ENCODE assay signal across 8 cellular contexts in the genomic region with DNA sequence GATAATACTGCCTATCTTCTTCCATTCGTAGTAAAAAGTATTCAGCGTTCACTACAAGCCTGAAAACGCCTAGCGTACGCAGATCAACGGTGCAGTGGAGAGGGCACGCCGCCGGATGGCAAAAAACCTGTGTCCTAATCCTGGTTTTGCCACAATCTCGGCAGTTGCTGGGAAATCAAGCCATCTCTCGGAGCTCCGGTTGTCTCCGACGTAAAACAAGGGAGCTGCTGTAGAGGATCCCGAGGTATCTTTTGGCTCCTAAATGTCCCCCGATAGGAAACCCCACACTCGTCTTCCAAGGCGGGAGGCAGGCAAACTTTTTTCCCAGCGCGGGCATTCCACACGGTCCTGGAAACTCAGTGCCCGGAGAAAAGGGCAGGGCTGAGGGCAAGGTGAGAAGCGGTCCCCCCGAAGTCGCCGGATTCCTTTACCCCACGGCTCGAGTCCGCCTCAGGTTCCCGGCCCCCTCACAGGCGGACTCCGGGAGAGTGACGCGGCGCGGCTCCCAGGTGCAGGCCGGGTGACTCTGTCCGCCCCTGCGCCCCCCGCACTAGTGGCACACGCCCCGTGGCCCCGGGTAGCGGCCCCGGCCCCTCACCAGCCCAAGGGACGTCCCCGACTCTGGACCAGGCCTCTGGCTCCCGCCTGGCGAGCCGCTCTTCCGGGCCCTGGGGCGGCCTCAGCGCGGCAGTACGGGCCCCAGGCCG. TPM values are rescaled to one million over a fixed set of nuclear protein-coding genes. Genes with fewer than 3 reads are reported as not detected.
DNase-seq lines count a peak whose midpoint lies in the region; ATAC-seq, FAIRE-seq and TF ChIP-seq lines count a peak whose summit lies in the region.

No MANE protein-coding gene starts in this region.

- TF ChIP-seq RAD21 in GM12878 (IDR thresholded peaks at IDR 0.05; ENCODE audit: insufficient read depth, low read depth, low read length) = no peak

- CTCF ChIA-PET in GM12878 (lab: Yijun Ruan, JAX) = interaction anchor here (0.6 to 9.2 kb wide), 23 partner anchors 15 to 485 kb away, joined by 3 to 179 read pairs (median 4); no protein-coding TSS in a partner anchor

- no peak for FAIRE-seq in GM12878 (lab: Jason Lieb, UNC)

- no peak for TF ChIP-seq CTCF in GM12875 (IDR thresholded peaks at IDR 0.05; ENCODE audit: borderline replicate concordance, insufficient read depth, low read depth, low read length)
- TF ChIP-seq CTCF in GM12878 (IDR thresholded peaks at IDR 0.05 in 2 of 3, conservative IDR thresholded peaks at IDR 0.05 in 1 of 3; ENCODE audit: control insufficient read depth in 2 of 3, extremely low read depth in 1 of 3, insufficient read depth in 1 of 3, low read depth in 3 of 3, low read length in 3 of 3) = peak in 1 of 3 experiments; percentile 19; a peak in 1 of 6 replicates
- peak in 2 of 4 experiments; percentile 14 to 23 for TF ChIP-seq CTCF in sigmoid colon (IDR thresholded peaks at IDR 0.05)

- H3K9me3 ChIP-seq in GM12878 (replicated peaks; ENCODE audit: control insufficient read depth, insufficient read depth, low read length) (no peaks in the 10 kb centered on the region), iPS-15b (ENCODE audit: control insufficient read depth, insufficient read depth, low read length) (no peaks in the 10 kb centered on the region), sigmoid colon (no peaks in the 10 kb centered on the region)

- ATAC-seq in HG03097 (IDR thresholded peaks at IDR 0.05; ENCODE audit: low FRiP score, unreplicated experiment) = peak; percentile 21
- ATAC-seq in SK-N-SH treated with all-trans-retinoic acid at 6 μM for 48 hours = peak; percentile 56
- peak; percentile 43 for ATAC-seq in GM12878
- no peak for ATAC-seq in HG03095 (IDR thresholded peaks at IDR 0.05; ENCODE audit: unreplicated experiment)

- RAD21 ChIA-PET in GM12878 (lab: Charles Lee; ENCODE audit: unreplicated experiment) = interaction anchor here (0.6 to 5.9 kb wide), 7 partner anchors 21 to 778 kb away, joined by 3 to 69 read pairs (median 5); no protein-coding TSS in a partner anchor

- in situ Hi-C loops in GM12878 (cut with MboI) = loop anchor here (5.0 kb wide), 1 partner anchor 56 kb away; no protein-coding TSS in a partner anchor

- no peaks in the 10 kb centered on the region for H4K20me1 ChIP-seq in GM12878 (ENCODE audit: control insufficient read depth, insufficient read depth)

- peak overlapping the region; percentile 96 for H2AFZ ChIP-seq in GM12878 (ENCODE audit: control insufficient read depth, low read depth, low read length)

- 2% methylated on average over 56 of the region's 56 CpGs for WGBS in GM12878 (ENCODE audit: insufficient coverage, insufficient replicate concordance, low lambda C conversion rate, missing lambda C conversion rate)
- WGBS in sigmoid colon, 2 donors = 1% methylated on average over 56 of the region's 56 CpGs

- SMC1A ChIA-PET in GM12878 (lab: Charles Lee; ENCODE audit: uncharacterized antibody, unreplicated experiment) = interaction anchor here (0.6 to 10.3 kb wide), 8 partner anchors 18 to 1030 kb away, joined by 3 to 106 read pairs (median 4); no protein-coding TSS in a partner anchor

- H3K4me1 ChIP-seq in GM12878 (ENCODE audit: control insufficient read depth, insufficient read depth, low read length) (peaks cover 4% of the 10 kb centered on the region), iPS-15b (ENCODE audit: control insufficient read depth, insufficient read depth, low read length) (no peaks in the 10 kb centered on the region), sigmoid colon (peaks cover 2 to 42% (median 23%) of the 10 kb centered on the region in 4 donors)

- H3K27ac ChIP-seq in GM12878 (ENCODE audit: control insufficient read depth, insufficient read depth) = peak overlapping the region; percentile 92
- peak overlapping the region; percentile 95 to 98 (median 98) for H3K27ac ChIP-seq in sigmoid colon

- H3K27me3 ChIP-seq in GM12878 (replicated peaks in 1 of 2; ENCODE audit: control insufficient read depth in 2 of 2, insufficient read depth in 2 of 2, low read length in 1 of 2) = no peaks in the 10 kb centered on the region
- H3K27me3 ChIP-seq in iPS-15b (ENCODE audit: control insufficient read depth, insufficient read depth, low read length) = peaks cover 2% of the 10 kb centered on the region
- H3K27me3 ChIP-seq in sigmoid colon = no peaks in the 10 kb centered on the region

- TF ChIP-seq POLR2A in GM12878 (IDR thresholded peaks at IDR 0.05; ENCODE audit: low read depth, low read length) (no peak), sigmoid colon (IDR thresholded peaks at IDR 0.05) (no peak)

- intact Hi-C loops in GM12878 (cut with micrococcal nuclease; ENCODE audit: unreplicated experiment) = loop anchor here (10.0 kb wide), 1 partner anchor 488 kb away; no protein-coding TSS in a partner anchor
- intact Hi-C loops in sigmoid colon (cut with DNase I) = loop anchor here (1.0 kb wide), 1 partner anchor 19 kb away; no protein-coding TSS in a partner anchor

- peak overlapping the region; percentile 76 for H3K9ac ChIP-seq in GM12878 (ENCODE audit: control insufficient read depth, insufficient read depth, low read length)
- peak overlapping the region; percentile 89 for H3K9ac ChIP-seq in iPS-15b (ENCODE audit: low read depth, low read length)

- TF ChIP-seq EP300 in GM12878 (IDR thresholded peaks at IDR 0.05; ENCODE audit: borderline replicate concordance in 1 of 2, control insufficient read depth in 1 of 2, low read depth in 2 of 2, low read length in 2 of 2) (no peak), sigmoid colon (IDR thresholded peaks at IDR 0.05) (no peak)

- H3K36me3 ChIP-seq in GM12878 (ENCODE audit: control insufficient read depth in 2 of 2, insufficient read depth in 2 of 2, low read length in 1 of 2) (no peaks in the 10 kb centered on the region; a peak in 1 of 4 replicates), iPS-15b (ENCODE audit: control insufficient read depth, insufficient read depth, low read length) (no peaks in the 10 kb centered on the region), sigmoid colon (peaks cover 0 to 3% (median 0%) of the 10 kb centered on the region in 4 donors)

- BruUV-seq in GM12878 (replicated peaks; lab: Mats Ljungman, UMichigan) = no TSS peak

- H3K79me2 ChIP-seq in GM12878 (ENCODE audit: control insufficient read depth, insufficient read depth, low read length) = peaks cover 41% of the 10 kb centered on the region

- H3K4me3 ChIP-seq in GM12875 (ENCODE audit: low read depth, low read length) (peak overlapping the region; percentile 74), GM12878 (peak overlapping the region; percentile 82), iPS-15b (ENCODE audit: low read depth, low read length) (peak overlapping the region; percentile 89), sigmoid colon (peak overlapping the region; percentile 82 to 97 (median 89))

- DNase-seq in GM12878 (ENCODE audit: low read depth, low spot score) (no peak), sigmoid colon (peak; percentile 72), NCI-H187 treated with DMSO at 0.1 percent for 48 hours (lab: John Stamatoyannopoulos, UW) (no peak)

- peak overlapping the region; percentile 85 for H3K4me2 ChIP-seq in GM12878 (ENCODE audit: control insufficient read depth, insufficient read depth)

- POLR2A ChIA-PET in GM12878 (lab: Charles Lee) = interaction anchor here (0.5 to 2.5 kb wide), 5 partner anchors 14 to 623 kb away, joined by 3 to 9 read pairs (median 3); a partner anchor contains a TSS

TF ChIP-seq in SK-N-SH treated with all-trans-retinoic acid at 6 μM for 48 hours, 23 proteins besides CTCF, POLR2A, EP300 and RAD21 (continues in another document):
- no peak for TF ChIP-seq TOX (CRISPR knock-in tag; IDR thresholded peaks at IDR 0.05; ENCODE audit: borderline replicate concordance)

TF ChIP-seq in GM12878, 131 proteins besides CTCF, POLR2A, EP300 and RAD21 (continues in another document):
- 0 out of 2 replicates have a peak, but pooled peaks have one; percentile 2 for TF ChIP-seq ASH2L (IDR thresholded peaks at IDR 0.05; ENCODE audit: borderline replicate concordance, low read depth)

RNA-seq across cellular contexts. Expression of a gene that starts 0.6 kb away (rescaled TPM):
- total RNA-seq in GM12878 (2013; cell fraction: nucleolus; rRNA removed) = 58.3 and 58.9 TPM in 2 replicates
- total RNA-seq in GM12878 (2014; rRNA removed) = 33.4 and 38.4 TPM in 2 replicates
- 42.8 and 46.2 TPM in 2 replicates for total RNA-seq in GM12878 (2014; rRNA removed; fragmentation: Illumina TruSeq; extraction: Trizol)
- 45.4 and 51.9 TPM in 2 replicates for total RNA-seq in GM12878 (2021)
- 8.2 TPM for polyA plus RNA-seq in GM12878 (2011; ENCODE audit: low read depth)
- 30.4 and 38.3 TPM in 2 replicates for polyA plus RNA-seq in GM12878 (2011; rRNA removed)
- polyA plus RNA-seq in GM12878 (2011; cell fraction: cytosol; rRNA removed) = 14.4 and 15.8 TPM in 2 replicates
- polyA plus RNA-seq in GM12878 (2011; cell fraction: nucleus; rRNA removed) = 27.5 and 33.5 TPM in 2 replicates
- polyA plus RNA-seq in GM12878 (2012) = 9.0 and 12.8 TPM in 2 replicates
- 33.8 and 42.2 TPM in 2 replicates for polyA plus RNA-seq in GM12878 (2014; fragmentation: Illumina TruSeq; extraction: Trizol)
- polyA plus RNA-seq in GM12878 (2014; fragmentation: Nextera tagmentation; extraction: Ambion mirVana) = 10 to 100 TPM; 11.6 to 13.1 TPM
- 15.4 and 19.1 TPM in 2 replicates for polyA plus RNA-seq in GM12878 (2014; rRNA removed)
- 10 to 100 TPM; 53.4 to 54.5 TPM for polyA plus RNA-seq in GM12878 (2016; fragmentation: Nextera tagmentation; extraction: Ambion mirVana)
- 46.4 and 81.8 TPM in 2 replicates for polyA minus RNA-seq in GM12878 (2011; rRNA and poly(A)+ RNA removed)
- 16.0 and 28.6 TPM in 2 replicates for polyA minus RNA-seq in GM12878 (2011; cell fraction: cytosol; rRNA and poly(A)+ RNA removed)
- 16.0 and 21.8 TPM in 2 replicates for polyA minus RNA-seq in GM12878 (2011; cell fraction: nucleus; rRNA and poly(A)+ RNA removed)
- total RNA-seq in sigmoid colon = 10 to 100 TPM; 23.3 to 32.9 (median 28.8) TPM
- 10 to 100 TPM in 1 of 3 donors, 1 to 10 TPM in 2; 7.8 to 12.3 (median 9.6) TPM for polyA plus RNA-seq in sigmoid colon

RNA-seq across cellular contexts. Expression of a gene that starts 19.7 kb away (rescaled TPM):
- 20.1 and 20.5 TPM in 2 replicates for total RNA-seq in GM12878 (2013; cell fraction: nucleolus; rRNA removed)
- total RNA-seq in GM12878 (2014; rRNA removed) = 40.3 and 50.5 TPM in 2 replicates
- total RNA-seq in GM12878 (2014; rRNA removed; fragmentation: Illumina TruSeq; extraction: Trizol) = 76.8 and 79.8 TPM in 2 replicates
- total RNA-seq in GM12878 (2021) = 41.4 and 43.6 TPM in 2 replicates
- 10.8 TPM for polyA plus RNA-seq in GM12878 (2011; ENCODE audit: low read depth)
- 33.4 and 63.3 TPM in 2 replicates for polyA plus RNA-seq in GM12878 (2011; rRNA removed)
- polyA plus RNA-seq in GM12878 (2011; cell fraction: cytosol; rRNA removed) = 10.6 and 13.2 TPM in 2 replicates
- 10.4 and 15.3 TPM in 2 replicates for polyA plus RNA-seq in GM12878 (2011; cell fraction: nucleus; rRNA removed)
- polyA plus RNA-seq in GM12878 (2012) = 19.3 and 24.6 TPM in 2 replicates
- polyA plus RNA-seq in GM12878 (2014; fragmentation: Illumina TruSeq; extraction: Trizol) = 61.6 and 84.4 TPM in 2 replicates
- 10 to 100 TPM; 14.1 to 17.9 TPM for polyA plus RNA-seq in GM12878 (2014; fragmentation: Nextera tagmentation; extraction: Ambion mirVana)
- 26.9 and 28.7 TPM in 2 replicates for polyA plus RNA-seq in GM12878 (2014; rRNA removed)
- 10 to 100 TPM; 67.4 to 73.8 TPM for polyA plus RNA-seq in GM12878 (2016; fragmentation: Nextera tagmentation; extraction: Ambion mirVana)
- 19.5 and 28.5 TPM in 2 replicates for polyA minus RNA-seq in GM12878 (2011; rRNA and poly(A)+ RNA removed)
- 14.4 and 22.2 TPM in 2 replicates for polyA minus RNA-seq in GM12878 (2011; cell fraction: cytosol; rRNA and poly(A)+ RNA removed)
- 6.3 and 10.8 TPM in 2 replicates for polyA minus RNA-seq in GM12878 (2011; cell fraction: nucleus; rRNA and poly(A)+ RNA removed)
- total RNA-seq in sigmoid colon = under 1 TPM; 0.16 to 0.95 (median 0.77) TPM
- polyA plus RNA-seq in sigmoid colon = 10 to 100 TPM in 1 of 3 donors, 1 to 10 TPM in 2; 2.4 to 10.1 (median 3.2) TPM

Comparison
In these comparisons a context has a peak if more than half of its experiments do, and no peak if none do; other contexts are left out.
1. RNA of a gene that starts 19.7 kb away (total RNA-seq): 20.1 to 79.8 TPM in GM12878; 0.16 to 0.95 TPM in sigmoid colon; every median in the first group is over 10 times any median in the second.
2. Peak in every context shown above with its lines, with median percentiles within 50 percentile points of each other: H3K4me3 ChIP-seq.